Comparison of ENCODE assay signal across 1 cellular context in the genomic region with DNA sequence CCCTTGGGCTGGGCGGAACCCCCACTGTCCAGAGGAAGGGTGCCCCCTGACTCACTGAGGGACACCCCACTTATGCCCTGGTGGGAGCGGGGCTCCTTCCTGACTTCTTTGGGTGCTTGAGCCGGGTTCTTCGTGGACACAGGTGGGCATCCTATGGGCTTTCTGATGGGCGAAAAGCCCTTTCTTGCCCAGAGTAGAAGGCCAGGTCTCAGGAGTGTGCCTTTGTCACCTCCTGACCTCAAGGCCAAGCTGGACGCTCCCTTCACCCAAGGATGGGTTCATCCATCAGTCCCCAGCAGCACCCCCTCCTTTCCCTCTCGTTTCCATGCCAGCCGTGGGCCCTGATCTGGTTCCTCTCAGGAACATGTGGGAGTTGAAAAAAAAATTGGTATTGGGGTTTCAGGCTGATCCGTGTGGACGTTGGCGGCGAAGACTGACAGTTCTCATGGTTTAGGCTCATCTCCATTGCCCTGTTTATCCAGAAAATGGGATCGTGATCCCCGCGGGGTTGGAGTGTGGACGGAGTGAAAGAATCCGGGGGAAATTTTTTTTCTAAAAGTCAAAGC.
TF ChIP-seq lines count a peak whose summit lies in the region.

No MANE protein-coding gene starts in this region.

TF ChIP-seq in HEK293, 187 proteins besides CTCF, POLR2A, EP300 and RAD21 (continued from another document):
- TF ChIP-seq, protein P1, sequence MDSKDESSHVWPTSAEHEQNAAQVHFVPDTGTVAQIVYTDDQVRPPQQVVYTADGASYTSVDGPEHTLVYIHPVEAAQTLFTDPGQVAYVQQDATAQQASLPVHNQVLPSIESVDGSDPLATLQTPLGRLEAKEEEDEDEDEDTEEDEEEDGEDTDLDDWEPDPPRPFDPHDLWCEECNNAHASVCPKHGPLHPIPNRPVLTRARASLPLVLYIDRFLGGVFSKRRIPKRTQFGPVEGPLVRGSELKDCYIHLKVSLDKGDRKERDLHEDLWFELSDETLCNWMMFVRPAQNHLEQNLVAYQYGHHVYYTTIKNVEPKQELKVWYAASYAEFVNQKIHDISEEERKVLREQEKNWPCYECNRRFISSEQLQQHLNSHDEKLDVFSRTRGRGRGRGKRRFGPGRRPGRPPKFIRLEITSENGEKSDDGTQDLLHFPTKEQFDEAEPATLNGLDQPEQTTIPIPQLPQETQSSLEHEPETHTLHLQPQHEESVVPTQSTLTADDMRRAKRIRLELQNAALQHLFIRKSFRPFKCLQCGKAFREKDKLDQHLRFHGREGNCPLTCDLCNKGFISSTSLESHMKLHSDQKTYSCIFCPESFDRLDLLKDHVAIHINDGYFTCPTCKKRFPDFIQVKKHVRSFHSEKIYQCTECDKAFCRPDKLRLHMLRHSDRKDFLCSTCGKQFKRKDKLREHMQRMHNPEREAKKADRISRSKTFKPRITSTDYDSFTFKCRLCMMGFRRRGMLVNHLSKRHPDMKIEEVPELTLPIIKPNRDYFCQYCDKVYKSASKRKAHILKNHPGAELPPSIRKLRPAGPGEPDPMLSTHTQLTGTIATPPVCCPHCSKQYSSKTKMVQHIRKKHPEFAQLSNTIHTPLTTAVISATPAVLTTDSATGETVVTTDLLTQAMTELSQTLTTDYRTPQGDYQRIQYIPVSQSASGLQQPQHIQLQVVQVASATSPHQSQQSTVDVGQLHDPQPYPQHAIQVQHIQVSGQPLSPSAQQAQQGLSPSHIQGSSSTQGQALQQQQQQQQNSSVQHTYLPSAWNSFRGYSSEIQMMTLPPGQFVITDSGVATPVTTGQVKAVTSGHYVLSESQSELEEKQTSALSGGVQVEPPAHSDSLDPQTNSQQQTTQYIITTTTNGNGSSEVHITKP (tag by site-specific recombination; IDR thresholded peaks at IDR 0.05) = peak; percentile 93
- no peak for TF ChIP-seq ZIC2 (tag by site-specific recombination; IDR thresholded peaks at IDR 0.05)
- TF ChIP-seq, protein P2, sequence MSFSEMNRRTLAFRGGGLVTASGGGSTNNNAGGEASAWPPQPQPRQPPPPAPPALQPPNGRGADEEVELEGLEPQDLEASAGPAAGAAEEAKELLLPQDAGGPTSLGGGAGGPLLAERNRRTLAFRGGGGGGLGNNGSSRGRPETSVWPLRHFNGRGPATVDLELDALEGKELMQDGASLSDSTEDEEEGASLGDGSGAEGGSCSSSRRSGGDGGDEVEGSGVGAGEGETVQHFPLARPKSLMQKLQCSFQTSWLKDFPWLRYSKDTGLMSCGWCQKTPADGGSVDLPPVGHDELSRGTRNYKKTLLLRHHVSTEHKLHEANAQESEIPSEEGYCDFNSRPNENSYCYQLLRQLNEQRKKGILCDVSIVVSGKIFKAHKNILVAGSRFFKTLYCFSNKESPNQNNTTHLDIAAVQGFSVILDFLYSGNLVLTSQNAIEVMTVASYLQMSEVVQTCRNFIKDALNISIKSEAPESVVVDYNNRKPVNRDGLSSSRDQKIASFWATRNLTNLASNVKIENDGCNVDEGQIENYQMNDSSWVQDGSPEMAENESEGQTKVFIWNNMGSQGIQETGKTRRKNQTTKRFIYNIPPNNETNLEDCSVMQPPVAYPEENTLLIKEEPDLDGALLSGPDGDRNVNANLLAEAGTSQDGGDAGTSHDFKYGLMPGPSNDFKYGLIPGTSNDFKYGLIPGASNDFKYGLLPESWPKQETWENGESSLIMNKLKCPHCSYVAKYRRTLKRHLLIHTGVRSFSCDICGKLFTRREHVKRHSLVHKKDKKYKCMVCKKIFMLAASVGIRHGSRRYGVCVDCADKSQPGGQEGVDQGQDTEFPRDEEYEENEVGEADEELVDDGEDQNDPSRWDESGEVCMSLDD (tag by site-specific recombination; IDR thresholded peaks at IDR 0.05) = peak; percentile 87
- TF ChIP-seq KLF8 (tag by site-specific recombination; IDR thresholded peaks at IDR 0.05) = no peak
- peak; percentile 37; the same call in 1 of the 2 replicates for TF ChIP-seq ZNF335 (tag by site-specific recombination; conservative IDR thresholded peaks at IDR 0.05)
- no peak for TF ChIP-seq ZNF394 (tag by site-specific recombination; IDR thresholded peaks at IDR 0.05; ENCODE audit: borderline replicate concordance)
- no peak for TF ChIP-seq ZFP3 (tag by site-specific recombination; IDR thresholded peaks at IDR 0.05; ENCODE audit: low read depth)
- no peak for TF ChIP-seq ZNF112 (tag by site-specific recombination; IDR thresholded peaks at IDR 0.05)
- 0 out of 2 replicates have a peak, but pooled peaks have one; percentile 24 for TF ChIP-seq ZEB2 (tag by site-specific recombination; IDR thresholded peaks at IDR 0.05)
- no peak for TF ChIP-seq SCRT2 (tag by site-specific recombination; IDR thresholded peaks at IDR 0.05)
- TF ChIP-seq MZF1 (tag by site-specific recombination; IDR thresholded peaks at IDR 0.05; ENCODE audit: borderline replicate concordance) = no peak
- TF ChIP-seq ZNF23 (tag by site-specific recombination; IDR thresholded peaks at IDR 0.05; ENCODE audit: borderline replicate concordance) = no peak
- no peak for TF ChIP-seq ZBTB21 (tag by site-specific recombination; IDR thresholded peaks at IDR 0.05)
- TF ChIP-seq ZNF830 (tag by site-specific recombination; IDR thresholded peaks at IDR 0.05; ENCODE audit: low read depth) = no peak
- TF ChIP-seq SETDB1 (IDR thresholded peaks at IDR 0.05; ENCODE audit: insufficient read length, low read length) = no peak
- TF ChIP-seq ZNF610 (tag by site-specific recombination; IDR thresholded peaks at IDR 0.05; ENCODE audit: borderline replicate concordance) = no peak
- no peak for TF ChIP-seq ZFP37 (tag by site-specific recombination; IDR thresholded peaks at IDR 0.05)
- TF ChIP-seq ZBTB8A (tag by site-specific recombination; IDR thresholded peaks at IDR 0.05) = peak; percentile 73
- TF ChIP-seq, protein P3, sequence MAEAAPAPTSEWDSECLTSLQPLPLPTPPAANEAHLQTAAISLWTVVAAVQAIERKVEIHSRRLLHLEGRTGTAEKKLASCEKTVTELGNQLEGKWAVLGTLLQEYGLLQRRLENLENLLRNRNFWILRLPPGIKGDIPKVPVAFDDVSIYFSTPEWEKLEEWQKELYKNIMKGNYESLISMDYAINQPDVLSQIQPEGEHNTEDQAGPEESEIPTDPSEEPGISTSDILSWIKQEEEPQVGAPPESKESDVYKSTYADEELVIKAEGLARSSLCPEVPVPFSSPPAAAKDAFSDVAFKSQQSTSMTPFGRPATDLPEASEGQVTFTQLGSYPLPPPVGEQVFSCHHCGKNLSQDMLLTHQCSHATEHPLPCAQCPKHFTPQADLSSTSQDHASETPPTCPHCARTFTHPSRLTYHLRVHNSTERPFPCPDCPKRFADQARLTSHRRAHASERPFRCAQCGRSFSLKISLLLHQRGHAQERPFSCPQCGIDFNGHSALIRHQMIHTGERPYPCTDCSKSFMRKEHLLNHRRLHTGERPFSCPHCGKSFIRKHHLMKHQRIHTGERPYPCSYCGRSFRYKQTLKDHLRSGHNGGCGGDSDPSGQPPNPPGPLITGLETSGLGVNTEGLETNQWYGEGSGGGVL (tag by site-specific recombination; IDR thresholded peaks at IDR 0.05) = no peak
- TF ChIP-seq ZNF416 (tag by site-specific recombination; IDR thresholded peaks at IDR 0.05) = no peak
- no peak for TF ChIP-seq ZNF571 (tag by site-specific recombination; IDR thresholded peaks at IDR 0.05)
- TF ChIP-seq ZFHX2 (tag by site-specific recombination; conservative IDR thresholded peaks at IDR 0.05) = peak; percentile 63
